ENCODE assay signal across 8 cellular contexts in genomic region chr19:51887522-51888498, GRCh38. TPM values are rescaled to one million over a fixed set of nuclear protein-coding genes. Genes with fewer than 3 reads are reported as not detected.
DNase-seq lines count a peak whose midpoint lies in the region; ATAC-seq, FAIRE-seq and TF ChIP-seq lines count a peak whose summit lies in the region.

Gene ZNF577 (minus strand): TSS chr19:51887951. CDS start chr19:51880382, 7,569 bp downstream.

- H3K14ac ChIP-seq in H9 (ENCODE audit: insufficient read depth, low read length) = peak within 1 kb of the TSS; percentile 92; the same call in 1 of the 2 replicates

- H3K9ac ChIP-seq in H9 (ENCODE audit: extremely low read depth, insufficient read length, low read length) (peak within 1 kb of the TSS; percentile 82), iPS-15b (ENCODE audit: low read depth, low read length) (peak within 1 kb of the TSS; percentile 79)

- no peak within 1 kb of the TSS for H2BK12ac ChIP-seq in H9 (ENCODE audit: insufficient read length, low read depth, low read length)

- no peak within 1 kb of the TSS for H2BK15ac ChIP-seq in H9 (ENCODE audit: low read depth, low read length)

- H3K56ac ChIP-seq in H9 (ENCODE audit: insufficient read length, low read depth, low read length) = no peak within 1 kb of the TSS

- peak within 1 kb of the TSS; percentile 84 for H2BK120ac ChIP-seq in H9 (ENCODE audit: low read depth, low read length, poor library complexity, severe bottlenecking)

- H3K4me3 ChIP-seq in bronchial epithelial cell (ENCODE audit: low read depth, low read length) = peak within 1 kb of the TSS; percentile 64
- peak within 1 kb of the TSS; percentile 79 for H3K4me3 ChIP-seq in iPS-15b (ENCODE audit: low read depth, low read length)
- H3K4me3 ChIP-seq in retinal pigment epithelial cell (ENCODE audit: low read length) = peak within 1 kb of the TSS; percentile 88

- WGBS in H9 (ENCODE audit: extremely low coverage, insufficient read length, low lambda C conversion rate) = no CpG with 5 or more reads among the region's 56 CpGs

- peak within 1 kb of the TSS; percentile 62 for H3T11ph ChIP-seq in H9 (ENCODE audit: low read length)

- no peak within 1 kb of the TSS for H4K5ac ChIP-seq in H9 (ENCODE audit: insufficient read length, low read depth, low read length)

- H3K36me3 ChIP-seq in bronchial epithelial cell (ENCODE audit: control insufficient read depth, insufficient read depth, low read length) (peaks cover 14% of the 10 kb centered on the region), iPS-15b (ENCODE audit: control insufficient read depth, insufficient read depth, low read length) (peaks cover 36% of the 10 kb centered on the region)

- ATAC-seq in WTC11 = peak; percentile 78

- no peak within 1 kb of the TSS for H2BK5ac ChIP-seq in H9 (ENCODE audit: insufficient read length, low read length)

- no peak within 1 kb of the TSS for H2AFZ ChIP-seq in H9 (ENCODE audit: low read length)

- H3K27ac Mint-ChIP-seq in H9 (peak within 1 kb of the TSS; percentile 98 to 100 (median 100)), WTC11 (peak within 1 kb of the TSS; percentile 98)

- H3K4me3 Mint-ChIP-seq in H9 (peak within 1 kb of the TSS; percentile 93 to 95), WTC11 (peak within 1 kb of the TSS; percentile 89)

- CTCF ChIA-PET in WTC11 (lab: Charles Lee) = no interaction called here

- H4K91ac ChIP-seq in H9 (ENCODE audit: insufficient read length, low read depth, low read length) = no peak within 1 kb of the TSS

- H3K27me3 ChIP-seq in H9 (ENCODE audit: insufficient read depth, low read length) = no peaks in the 10 kb centered on the region
- no peaks in the 10 kb centered on the region for H3K27me3 ChIP-seq in bronchial epithelial cell (ENCODE audit: control insufficient read depth, insufficient read depth, low read length)
- H3K27me3 ChIP-seq in iPS-15b (ENCODE audit: control insufficient read depth, insufficient read depth, low read length) = no peaks in the 10 kb centered on the region

- TF ChIP-seq CTCF in H9 (conservative IDR thresholded peaks at IDR 0.05) = no peak
- no peak for TF ChIP-seq CTCF in WTC11 (IDR thresholded peaks at IDR 0.05)
- no peak for TF ChIP-seq CTCF in bronchial epithelial cell (IDR thresholded peaks at IDR 0.05; ENCODE audit: insufficient read depth, low read length, severe bottlenecking)
- no peak for TF ChIP-seq CTCF in retinal pigment epithelial cell (conservative IDR thresholded peaks at IDR 0.05; ENCODE audit: low read depth, low read length)

- no peak within 1 kb of the TSS for H4K8ac ChIP-seq in H9 (replicated peaks; ENCODE audit: insufficient read length, low read depth, low read length)

- H3K23ac ChIP-seq in H9 (ENCODE audit: insufficient read length, low read depth, low read length) = no peak within 1 kb of the TSS

- H3K4me1 Mint-ChIP-seq in H9 (peaks cover 10 to 18% of the 10 kb centered on the region in 2 experiments), WTC11 (peaks cover 5% of the 10 kb centered on the region)

- peak within 1 kb of the TSS; percentile 86 for H3K18ac ChIP-seq in H9 (ENCODE audit: insufficient read length, low read depth, low read length)

- no peak for FAIRE-seq in bronchial epithelial cell (lab: Jason Lieb, UNC)
- peak; percentile 55 for FAIRE-seq in urothelium cell line (lab: Jason Lieb, UNC)

- H3K27ac ChIP-seq in H9 (ENCODE audit: insufficient read length, low read depth, low read length) = peak within 1 kb of the TSS; percentile 58

- peak within 1 kb of the TSS; percentile 63 for H3K4me2 ChIP-seq in H9 (ENCODE audit: insufficient read depth, insufficient read length, low read length)

- peaks cover 59 to 69% of the 10 kb centered on the region in 2 experiments for H3K9me3 Mint-ChIP-seq in H9
- peaks cover 62% of the 10 kb centered on the region for H3K9me3 Mint-ChIP-seq in WTC11

- DNase-seq in H9 (peak; percentile 85), WTC11 (ENCODE audit: low spot score) (peak; percentile 79), bronchial epithelial cell (ENCODE audit: low read depth) (peak; percentile 80), retinal pigment epithelial cell (ENCODE audit: low read depth) (peak; percentile 79), urothelium cell line (ENCODE audit: low spot score) (peak; percentile 91), NCI-H187 (lab: John Stamatoyannopoulos, UW) (no peak), HuH-7 (ENCODE audit: low spot score) (no peak)

- no peak within 1 kb of the TSS for H2BK20ac ChIP-seq in H9 (ENCODE audit: low read depth, low read length, poor library complexity, severe bottlenecking)

- H3K4me1 ChIP-seq in H9 (ENCODE audit: insufficient read depth, low read length) (no peaks in the 10 kb centered on the region), iPS-15b (ENCODE audit: control insufficient read depth, insufficient read depth, low read length) (no peaks in the 10 kb centered on the region)

- H2AK5ac ChIP-seq in H9 (ENCODE audit: insufficient read length, low read length) = no peak within 1 kb of the TSS

- no peaks in the 10 kb centered on the region for H4K20me1 ChIP-seq in H9 (ENCODE audit: control insufficient read depth, insufficient read depth, insufficient read length)

- peaks cover 3% of the 10 kb centered on the region for H3K23me2 ChIP-seq in H9 (ENCODE audit: insufficient read length, low read depth, low read length, poor library complexity, severe bottlenecking)

- POLR2A ChIA-PET in WTC11 (lab: Charles Lee) = interaction anchor here (0.7 kb wide), 1 partner anchor 301 kb away, joined by 13 read pairs; the partner anchor contains the start of gene PPP2R1A

- H3K27me3 Mint-ChIP-seq in H9 (ENCODE audit: low read depth) (peaks cover 3% of the 10 kb centered on the region), WTC11 (ENCODE audit: low read depth) (peaks cover 10% of the 10 kb centered on the region)

- H3K79me1 ChIP-seq in H9 (ENCODE audit: insufficient read depth, low read depth, low read length, poor library complexity, severe bottlenecking) = peaks cover 7% of the 10 kb centered on the region

- H3K79me2 ChIP-seq in H9 (ENCODE audit: insufficient read depth, low read length) = peaks cover 5% of the 10 kb centered on the region; the same call in 1 of the 2 replicates

- H3K36me3 Mint-ChIP-seq in H9 (ENCODE audit: insufficient read depth in 1 of 3, low read depth in 3 of 3) (peaks cover 58 to 92% (median 69%) of the 10 kb centered on the region in 3 experiments), WTC11 (peaks cover 94% of the 10 kb centered on the region)

- H3K9me3 ChIP-seq in H9 (ENCODE audit: control insufficient read depth, low read depth, low read length) = peaks cover 41% of the 10 kb centered on the region
- H3K9me3 ChIP-seq in iPS-15b (ENCODE audit: control insufficient read depth, insufficient read depth, low read length) = peaks cover 26% of the 10 kb centered on the region

- peak within 1 kb of the TSS; percentile 56; the same call in 1 of the 2 replicates for H3K4ac ChIP-seq in H9 (ENCODE audit: low read depth, low read length)

TF ChIP-seq in WTC11, 78 proteins besides CTCF, POLR2A, EP300 and RAD21 (continues in another document):
- no peak for TF ChIP-seq ZBTB21 (CRISPR knock-in tag; IDR thresholded peaks at IDR 0.05; ENCODE audit: borderline replicate concordance)
- TF ChIP-seq, protein P1, sequence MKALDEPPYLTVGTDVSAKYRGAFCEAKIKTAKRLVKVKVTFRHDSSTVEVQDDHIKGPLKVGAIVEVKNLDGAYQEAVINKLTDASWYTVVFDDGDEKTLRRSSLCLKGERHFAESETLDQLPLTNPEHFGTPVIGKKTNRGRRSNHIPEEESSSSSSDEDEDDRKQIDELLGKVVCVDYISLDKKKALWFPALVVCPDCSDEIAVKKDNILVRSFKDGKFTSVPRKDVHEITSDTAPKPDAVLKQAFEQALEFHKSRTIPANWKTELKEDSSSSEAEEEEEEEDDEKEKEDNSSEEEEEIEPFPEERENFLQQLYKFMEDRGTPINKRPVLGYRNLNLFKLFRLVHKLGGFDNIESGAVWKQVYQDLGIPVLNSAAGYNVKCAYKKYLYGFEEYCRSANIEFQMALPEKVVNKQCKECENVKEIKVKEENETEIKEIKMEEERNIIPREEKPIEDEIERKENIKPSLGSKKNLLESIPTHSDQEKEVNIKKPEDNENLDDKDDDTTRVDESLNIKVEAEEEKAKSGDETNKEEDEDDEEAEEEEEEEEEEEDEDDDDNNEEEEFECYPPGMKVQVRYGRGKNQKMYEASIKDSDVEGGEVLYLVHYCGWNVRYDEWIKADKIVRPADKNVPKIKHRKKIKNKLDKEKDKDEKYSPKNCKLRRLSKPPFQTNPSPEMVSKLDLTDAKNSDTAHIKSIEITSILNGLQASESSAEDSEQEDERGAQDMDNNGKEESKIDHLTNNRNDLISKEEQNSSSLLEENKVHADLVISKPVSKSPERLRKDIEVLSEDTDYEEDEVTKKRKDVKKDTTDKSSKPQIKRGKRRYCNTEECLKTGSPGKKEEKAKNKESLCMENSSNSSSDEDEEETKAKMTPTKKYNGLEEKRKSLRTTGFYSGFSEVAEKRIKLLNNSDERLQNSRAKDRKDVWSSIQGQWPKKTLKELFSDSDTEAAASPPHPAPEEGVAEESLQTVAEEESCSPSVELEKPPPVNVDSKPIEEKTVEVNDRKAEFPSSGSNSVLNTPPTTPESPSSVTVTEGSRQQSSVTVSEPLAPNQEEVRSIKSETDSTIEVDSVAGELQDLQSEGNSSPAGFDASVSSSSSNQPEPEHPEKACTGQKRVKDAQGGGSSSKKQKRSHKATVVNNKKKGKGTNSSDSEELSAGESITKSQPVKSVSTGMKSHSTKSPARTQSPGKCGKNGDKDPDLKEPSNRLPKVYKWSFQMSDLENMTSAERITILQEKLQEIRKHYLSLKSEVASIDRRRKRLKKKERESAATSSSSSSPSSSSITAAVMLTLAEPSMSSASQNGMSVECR (CRISPR knock-in tag; IDR thresholded peaks at IDR 0.05; ENCODE audit: borderline replicate concordance) = peak; percentile 51; the same call in 1 of the 2 replicates
- TF ChIP-seq, protein P2, sequence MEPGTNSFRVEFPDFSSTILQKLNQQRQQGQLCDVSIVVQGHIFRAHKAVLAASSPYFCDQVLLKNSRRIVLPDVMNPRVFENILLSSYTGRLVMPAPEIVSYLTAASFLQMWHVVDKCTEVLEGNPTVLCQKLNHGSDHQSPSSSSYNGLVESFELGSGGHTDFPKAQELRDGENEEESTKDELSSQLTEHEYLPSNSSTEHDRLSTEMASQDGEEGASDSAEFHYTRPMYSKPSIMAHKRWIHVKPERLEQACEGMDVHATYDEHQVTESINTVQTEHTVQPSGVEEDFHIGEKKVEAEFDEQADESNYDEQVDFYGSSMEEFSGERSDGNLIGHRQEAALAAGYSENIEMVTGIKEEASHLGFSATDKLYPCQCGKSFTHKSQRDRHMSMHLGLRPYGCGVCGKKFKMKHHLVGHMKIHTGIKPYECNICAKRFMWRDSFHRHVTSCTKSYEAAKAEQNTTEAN (CRISPR knock-in tag; IDR thresholded peaks at IDR 0.05) = no peak
- TF ChIP-seq JUN (CRISPR knock-in tag; IDR thresholded peaks at IDR 0.05) = no peak
- peak; percentile 85 for TF ChIP-seq CREM (CRISPR knock-in tag; IDR thresholded peaks at IDR 0.05)
- TF ChIP-seq CBFB (CRISPR knock-in tag; IDR thresholded peaks at IDR 0.05; ENCODE audit: low read depth) = 0 out of 2 replicates have a peak, but pooled peaks have one; percentile 28
- no peak for TF ChIP-seq FOXJ3 (CRISPR knock-in tag; IDR thresholded peaks at IDR 0.05; ENCODE audit: borderline replicate concordance)

RNA-seq across cellular contexts. Expression of gene ZNF577, which starts in this region (rescaled TPM):
- 39.4 and 42.1 TPM in 2 replicates for total RNA-seq in H9 (2021)
- total RNA-seq in WTC11 (2021) = 41.0 to 45.2 TPM (median 41.5 TPM) in 3 replicates
- 5.5 and 6.8 TPM in 2 replicates for total RNA-seq in bronchial epithelial cell

Comparison
In these comparisons a context has a peak if more than half of its experiments do, and no peak if none do; other contexts are left out.
1. DNase-seq: peak in H9 (single experiment), WTC11 (single experiment), bronchial epithelial cell (single experiment), retinal pigment epithelial cell (single experiment) and urothelium cell line (single experiment); none in NCI-H187 (0 of 2) and HuH-7 (single experiment).
2. Peak in every context shown above with its lines, with median percentiles within 50 percentile points of each other: H3K4me3 ChIP-seq.